In genomic region chr19:50383852-50384684, GRCh38 we compare ENCODE assay signal across 8 cellular contexts. TPM values are rescaled to one million over a fixed set of nuclear protein-coding genes. Genes with fewer than 3 reads are reported as not detected.
A peak's percentile ranks its signal among the peaks of the same experiment; 100 is the strongest.
DNase-seq lines count a peak whose midpoint lies in the region; ATAC-seq and TF ChIP-seq lines count a peak whose summit lies in the region.

Gene POLD1 (plus strand): TSS chr19:50384347. CDS start chr19:50398852, 14,505 bp downstream.

- TF ChIP-seq CTCF in DOHH2 (IDR thresholded peaks at IDR 0.05; ENCODE audit: low read depth, low read length, poor library complexity, severe bottlenecking) (no peak), LNCaP clone FGC (IDR thresholded peaks at IDR 0.05; ENCODE audit: control insufficient read depth, extremely low read depth, insufficient read depth) (0 out of 2 replicates have a peak, but pooled peaks have one; percentile 0), RWPE1 (conservative IDR thresholded peaks at IDR 0.05; ENCODE audit: low read depth) (no peak), fibroblast of lung (conservative IDR thresholded peaks at IDR 0.05 in 1 of 2, IDR thresholded peaks at IDR 0.05 in 1 of 2; ENCODE audit: low read depth in 1 of 2, low read length in 2 of 2) (no peak)

- no peaks in the 10 kb centered on the region for H3K9me2 ChIP-seq in DOHH2 (replicated peaks; ENCODE audit: control insufficient read depth, low read length)

- H3K4me2 ChIP-seq in DOHH2 (ENCODE audit: low read length): peak within 1 kb of the TSS; percentile 97
- H3K4me2 ChIP-seq in fibroblast of lung (ENCODE audit: extremely low read depth, insufficient read depth, low read length): peak within 1 kb of the TSS; percentile 99

- CTCF ChIA-PET in RWPE1 (lab: Yijun Ruan, JAX): interaction anchor here (1.0 kb wide), 1 partner anchor 15 kb away, joined by 3 read pairs; no protein-coding TSS in a partner anchor

- no peaks in the 10 kb centered on the region for H3K27me3 Mint-ChIP-seq in activated T-helper 17 cell treated with anti-CD3 and anti-CD28 coated beads, Interleukin-2, amount 50 U/mL, for 72 hours
- peaks cover 0 to 5% (median 0%) of the 10 kb centered on the region in 5 donors for H3K27me3 Mint-ChIP-seq in naive thymus-derived CD8-positive, alpha-beta T cell

- peak; percentile 91 for DNase-seq in GOT3 (lab: John Stamatoyannopoulos, UW)
- DNase-seq in LNCaP clone FGC (ENCODE audit: low read depth): peak; percentile 91
- DNase-seq in RWPE1 (ENCODE audit: low spot score): peak; percentile 98
- peak; percentile 93 to 97 for DNase-seq in fibroblast of lung (ENCODE audit: low read depth in 2 of 2)
- peak; percentile 97 to 99 (median 99) for DNase-seq in naive thymus-derived CD8-positive, alpha-beta T cell
- peak; percentile 97 to 100 (median 99) for DNase-seq in stimulated activated naive CD4-positive, alpha-beta T cell (lab: John Stamatoyannopoulos, UW)

- POLR2A ChIA-PET in RWPE1 (lab: Yijun Ruan, JAX; ENCODE audit: low non-redundant PET): no interaction called here
- POLR2A ChIA-PET in naive thymus-derived CD8-positive, alpha-beta T cell (lab: Charles Lee): interaction anchor here (0.6 to 2.6 kb wide), 12 partner anchors 8 to 720 kb away, joined by 3 to 21 read pairs (median 4); partner anchors contain the start of genes JOSD2, NR1H2 and SPIB

- H3K4me3 Mint-ChIP-seq in activated T-helper 17 cell treated with anti-CD3 and anti-CD28 coated beads, Interleukin-2, amount 50 U/mL, for 72 hours: peak within 1 kb of the TSS; percentile 96
- peak within 1 kb of the TSS; percentile 92 to 99 (median 96) for H3K4me3 Mint-ChIP-seq in naive thymus-derived CD8-positive, alpha-beta T cell

- no peaks in the 10 kb centered on the region for H3F3A ChIP-seq in DOHH2 (ENCODE audit: control insufficient read depth, insufficient read depth)

- ATAC-seq in activated T-helper 17 cell treated with anti-CD3 and anti-CD28 coated beads, Interleukin-2, amount 50 U/mL, for 72 hours (replicated peaks): peak; percentile 93
- peak; percentile 84 to 87 for ATAC-seq in naive thymus-derived CD8-positive, alpha-beta T cell

- H3K9me3 ChIP-seq in DOHH2 (ENCODE audit: control insufficient read depth, insufficient read depth, low read length) (no peaks in the 10 kb centered on the region), fibroblast of lung (ENCODE audit: control insufficient read depth, insufficient read depth, low read depth, low read length) (no peaks in the 10 kb centered on the region)

- H3K9me3 Mint-ChIP-seq in activated T-helper 17 cell treated with anti-CD3 and anti-CD28 coated beads, Interleukin-2, amount 50 U/mL, for 72 hours: no peaks in the 10 kb centered on the region
- H3K9me3 Mint-ChIP-seq in naive thymus-derived CD8-positive, alpha-beta T cell: no peaks in the 10 kb centered on the region

- peaks cover 26% of the 10 kb centered on the region for H3K4me1 Mint-ChIP-seq in activated T-helper 17 cell treated with anti-CD3 and anti-CD28 coated beads, Interleukin-2, amount 50 U/mL, for 72 hours
- H3K4me1 Mint-ChIP-seq in naive thymus-derived CD8-positive, alpha-beta T cell: peaks cover 35 to 52% (median 39%) of the 10 kb centered on the region in 4 donors

- H3K4me1 ChIP-seq in DOHH2 (ENCODE audit: control insufficient read depth, low read length) (peaks cover 27% of the 10 kb centered on the region), fibroblast of lung (ENCODE audit: control insufficient read depth, extremely low read depth, insufficient read depth, low read length) (peaks cover 2% of the 10 kb centered on the region)

- H3K27ac Mint-ChIP-seq in activated T-helper 17 cell treated with anti-CD3 and anti-CD28 coated beads, Interleukin-2, amount 50 U/mL, for 72 hours: peak within 1 kb of the TSS; percentile 88
- peak within 1 kb of the TSS; percentile 88 to 98 (median 94) for H3K27ac Mint-ChIP-seq in naive thymus-derived CD8-positive, alpha-beta T cell

- H3K27ac ChIP-seq in DOHH2 (ENCODE audit: low read depth, low read length) (peak within 1 kb of the TSS; percentile 58), RWPE1 (peak within 1 kb of the TSS; percentile 83), fibroblast of lung (ENCODE audit: insufficient read depth, low read length) (peak within 1 kb of the TSS; percentile 82)

- H3K4me3 ChIP-seq in DOHH2 (ENCODE audit: low read length): peak within 1 kb of the TSS; percentile 91
- peak within 1 kb of the TSS; percentile 95 for H3K4me3 ChIP-seq in LNCaP clone FGC (ENCODE audit: low read depth, low read length)
- H3K4me3 ChIP-seq in fibroblast of lung (replicated peaks in 1 of 4; ENCODE audit: control extremely low read depth in 1 of 4, insufficient read depth in 1 of 4, low read depth in 3 of 4, low read length in 4 of 4): peak within 1 kb of the TSS; percentile 36 to 80 (median 60)

- H3K36me3 ChIP-seq in DOHH2 (ENCODE audit: control insufficient read depth, low read length) (peaks cover 81% of the 10 kb centered on the region), fibroblast of lung (ENCODE audit: control insufficient read depth, insufficient read depth, low read length) (peaks cover 22% of the 10 kb centered on the region)

- peaks cover 49% of the 10 kb centered on the region for H3K79me2 ChIP-seq in DOHH2 (ENCODE audit: control insufficient read depth, low read length)
- H3K79me2 ChIP-seq in fibroblast of lung (ENCODE audit: control insufficient read depth, insufficient read depth, low read length): peaks cover 21% of the 10 kb centered on the region

- peaks cover 88% of the 10 kb centered on the region for H3K36me3 Mint-ChIP-seq in activated T-helper 17 cell treated with anti-CD3 and anti-CD28 coated beads, Interleukin-2, amount 50 U/mL, for 72 hours (ENCODE audit: low read depth)
- H3K36me3 Mint-ChIP-seq in naive thymus-derived CD8-positive, alpha-beta T cell: peaks cover 0 to 29% (median 0%) of the 10 kb centered on the region in 3 donors

- H3K9ac ChIP-seq in fibroblast of lung (ENCODE audit: insufficient read depth, low read length): peak within 1 kb of the TSS; percentile 80

- H3K27me3 ChIP-seq in DOHH2 (ENCODE audit: control insufficient read depth, low read length) (no peaks in the 10 kb centered on the region), fibroblast of lung (ENCODE audit: control insufficient read depth, insufficient read depth, low read length) (no peaks in the 10 kb centered on the region)

- peak within 1 kb of the TSS; percentile 19 for H2AFZ ChIP-seq in fibroblast of lung (ENCODE audit: low read length)

- H4K20me1 ChIP-seq in DOHH2 (ENCODE audit: control insufficient read depth, insufficient read depth, low read depth, low read length) (peaks cover 17% of the 10 kb centered on the region; the same call in 1 of the 2 replicates), fibroblast of lung (ENCODE audit: control insufficient read depth, extremely low read depth, insufficient read depth, low read length) (no peaks in the 10 kb centered on the region)

RNA-seq across cellular contexts. Expression of gene POLD1, which starts in this region (rescaled TPM):
- total RNA-seq in activated T-helper 17 cell treated with anti-CD3 and anti-CD28 coated beads, Interleukin-2, amount 50 U/mL, for 72 hours: 100 to 1,000 TPM; 146 to 202 TPM
- total RNA-seq in fibroblast of lung: 16.4 and 23.6 TPM in 2 replicates
- polyA plus RNA-seq in fibroblast of lung: 4.0 and 10.1 TPM in 2 replicates
- polyA plus RNA-seq in fibroblast of lung (2012): 9.7 and 28.7 TPM in 2 replicates
- 14.4 and 25.1 TPM in 2 replicates for polyA minus RNA-seq in fibroblast of lung (ENCODE audit: low replicate concordance)
- 10 to 100 TPM; 38.4 to 40.8 TPM for total RNA-seq in naive thymus-derived CD8-positive, alpha-beta T cell
- polyA plus RNA-seq in naive thymus-derived CD8-positive, alpha-beta T cell: 10 to 100 TPM; 26.0 to 34.4 (median 33.8) TPM

Comparison
In these comparisons a context has a peak if more than half of its experiments do, and no peak if none do; other contexts are left out.
1. Peak in every context shown above with its lines: DNase-seq, ATAC-seq, H3K4me3 ChIP-seq and H3K27ac ChIP-seq.